ENCODE assay signal across 2 cellular contexts in genomic region chr9:109797006-109797405, GRCh38.
TF ChIP-seq lines count a peak whose summit lies in the region.

No MANE protein-coding gene starts in this region.

TF ChIP-seq in liver, 16 proteins besides CTCF, POLR2A, EP300 and RAD21:
- no peak for TF ChIP-seq HNF4A (conservative IDR thresholded peaks at IDR 0.05)
- TF ChIP-seq TAF1 (conservative IDR thresholded peaks at IDR 0.05): no peak
- TF ChIP-seq JUND (IDR thresholded peaks at IDR 0.05): no peak
- TF ChIP-seq HNF4G (IDR thresholded peaks at IDR 0.05): no peak
- TF ChIP-seq EGR1 (IDR thresholded peaks at IDR 0.05; ENCODE audit: low read depth in 2 of 2): no peak
- no peak for TF ChIP-seq SP1 (IDR thresholded peaks at IDR 0.05)
- TF ChIP-seq REST (IDR thresholded peaks at IDR 0.05): no peak
- TF ChIP-seq ATF3 (IDR thresholded peaks at IDR 0.05): no peak
- TF ChIP-seq GABPA (IDR thresholded peaks at IDR 0.05 in 1 of 2, conservative IDR thresholded peaks at IDR 0.05 in 1 of 2): no peak
- no peak for TF ChIP-seq MAX (IDR thresholded peaks at IDR 0.05)
- no peak for TF ChIP-seq RXRA (IDR thresholded peaks at IDR 0.05)
- TF ChIP-seq FOXA2 (IDR thresholded peaks at IDR 0.05): no peak
- no peak for TF ChIP-seq ZBTB33 (IDR thresholded peaks at IDR 0.05)

TF ChIP-seq in HepG2, 621 proteins besides CTCF, POLR2A, EP300 and RAD21:
- no peak for TF ChIP-seq ZNF646 (CRISPR knock-in tag; IDR thresholded peaks at IDR 0.05)
- TF ChIP-seq RBFOX2 (IDR thresholded peaks at IDR 0.05; ENCODE audit: low read depth, low read length): no peak
- no peak for TF ChIP-seq GTF3A (CRISPR knock-in tag; conservative IDR thresholded peaks at IDR 0.05)
- no peak for TF ChIP-seq ZBTB8A (CRISPR knock-in tag; IDR thresholded peaks at IDR 0.05; ENCODE audit: borderline replicate concordance, low read depth)
- no peak for TF ChIP-seq PREB (CRISPR knock-in tag; IDR thresholded peaks at IDR 0.05)
- TF ChIP-seq CHCHD3 (CRISPR knock-in tag; IDR thresholded peaks at IDR 0.05): no peak
- no peak for TF ChIP-seq ELF4 (CRISPR knock-in tag; IDR thresholded peaks at IDR 0.05; ENCODE audit: borderline replicate concordance)
- TF ChIP-seq KAT7 (CRISPR knock-in tag; IDR thresholded peaks at IDR 0.05; ENCODE audit: borderline replicate concordance): no peak
- TF ChIP-seq ZNF136 (CRISPR knock-in tag; IDR thresholded peaks at IDR 0.05; ENCODE audit: low read depth): no peak
- no peak for TF ChIP-seq ZNF792 (CRISPR knock-in tag; IDR thresholded peaks at IDR 0.05)
- TF ChIP-seq ZFP36 (IDR thresholded peaks at IDR 0.05; ENCODE audit: borderline replicate concordance, low read depth, low read length, partially characterized antibody): no peak
- TF ChIP-seq DNMT1 (CRISPR knock-in tag; IDR thresholded peaks at IDR 0.05): no peak
- TF ChIP-seq ZNF788 (CRISPR knock-in tag; IDR thresholded peaks at IDR 0.05; ENCODE audit: borderline replicate concordance): no peak
